Comparison of ENCODE assay signal across 28 cellular contexts in the genomic region with DNA sequence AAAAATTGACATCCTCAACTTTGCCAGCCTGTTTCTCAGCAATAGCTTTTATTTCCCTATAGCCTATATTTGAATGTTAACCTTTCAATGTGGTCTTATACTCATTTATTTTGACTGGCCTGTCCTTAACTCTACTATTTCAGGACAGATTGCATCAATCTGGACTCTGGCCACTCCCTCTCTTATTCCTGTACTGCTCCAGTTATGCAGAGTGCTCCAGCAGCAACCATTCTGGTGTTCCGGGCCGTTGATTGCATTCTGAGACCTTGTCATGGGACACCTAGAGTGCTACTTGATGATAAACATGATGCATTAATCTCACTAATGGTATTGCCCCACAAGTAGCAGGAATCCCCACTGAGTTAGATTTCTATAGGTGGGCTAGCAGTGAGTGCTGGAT.
"Had no signal": no experiment of that assay in that cellular context is flagged by ENCODE, and none has a peak within 500 bp of the region (broad histone marks: within the 10 kb centered on the region; RNA-seq: fewer than 3 reads in every experiment).

No MANE protein-coding gene starts in this region.

- ATAC-seq: activated T-cell treated with anti-CD3 and anti-CD28 coated beads, Interleukin-2, amount 50 U/mL, for 72 hours; effector memory CD8-positive, alpha-beta T cell; foreskin keratinocyte; WTC11 had no signal

- H3K4me1 Mint-ChIP-seq: activated CD4-positive, alpha-beta memory T cell treated with anti-CD3 and anti-CD28 coated beads, Interleukin-2, amount 10 ng/mL, durations not matched to agents 7 days and 5 days; activated CD4-positive, alpha-beta T cell treated with anti-CD3 and anti-CD28 coated beads, Interleukin-2, amount 10 ng/mL, durations not matched to agents 7 days and 5 days had no signal

- H3K9me3 ChIP-seq: esophagus muscularis mucosa, gastrocnemius medialis, heart left ventricle had no signal

- H3K36me3 ChIP-seq: brain microvascular endothelial cell, esophagus muscularis mucosa, gastrocnemius medialis, heart left ventricle had no signal

- H3K36me3 Mint-ChIP-seq: activated naive CD8-positive, alpha-beta T cell; WTC11 had no signal

- H3K9me3 Mint-ChIP-seq: activated CD4-positive, alpha-beta memory T cell treated with anti-CD3 and anti-CD28 coated beads, Interleukin-2, amount 10 ng/mL, durations not matched to agents 7 days and 5 days; activated CD4-positive, alpha-beta T cell treated with anti-CD3 and anti-CD28 coated beads, Interleukin-2, amount 10 ng/mL, durations not matched to agents 7 days and 5 days; activated T-cell treated with anti-CD3 and anti-CD28 coated beads, Interleukin-2, amount 50 U/mL, for 24 hours; activated T-cell treated with anti-CD3 and anti-CD28 coated beads, Interleukin-2, amount 50 U/mL, for 72 hours; WTC11 had no signal

- H3K4me1 ChIP-seq: foreskin keratinocyte had no signal

- H3K27me3 Mint-ChIP-seq: activated CD4-positive, alpha-beta memory T cell treated with anti-CD3 and anti-CD28 coated beads, Interleukin-2, amount 10 ng/mL, durations not matched to agents 7 days and 5 days; activated CD4-positive, alpha-beta T cell treated with anti-CD3 and anti-CD28 coated beads, Interleukin-2, amount 10 ng/mL, durations not matched to agents 7 days and 5 days; activated naive CD8-positive, alpha-beta T cell; activated T-cell treated with anti-CD3 and anti-CD28 coated beads, Interleukin-2, amount 50 U/mL, for 24 hours; effector memory CD8-positive, alpha-beta T cell had no signal

- H3K27ac Mint-ChIP-seq: activated CD4-positive, alpha-beta memory T cell treated with anti-CD3 and anti-CD28 coated beads, Interleukin-2, amount 10 ng/mL, durations not matched to agents 7 days and 5 days; activated CD4-positive, alpha-beta T cell treated with anti-CD3 and anti-CD28 coated beads, Interleukin-2, amount 10 ng/mL, durations not matched to agents 7 days and 5 days; activated naive CD8-positive, alpha-beta T cell; activated T-cell treated with anti-CD3 and anti-CD28 coated beads, Interleukin-2, amount 50 U/mL, for 24 hours; activated T-cell treated with anti-CD3 and anti-CD28 coated beads, Interleukin-2, amount 50 U/mL, for 72 hours; effector memory CD8-positive, alpha-beta T cell; WTC11 had no signal

- DNase-seq: activated CD4-positive, alpha-beta memory T cell treated with anti-CD3 and anti-CD28 coated beads, Interleukin-2, amount 10 ng/mL, durations not matched to agents 7 days and 5 days; activated CD4-positive, alpha-beta T cell treated with anti-CD3 and anti-CD28 coated beads for 1 hour; activated CD4-positive, alpha-beta T cell treated with anti-CD3 and anti-CD28 coated beads for 4 hours; activated CD4-positive, alpha-beta T cell treated with anti-CD3 and anti-CD28 coated beads, Interleukin-2, amount 10 ng/mL, durations not matched to agents 7 days and 5 days; activated CD4-positive, alpha-beta T cell treated with anti-CD3 and anti-CD28 coated beads, Interleukin-2, amount 50 U/mL, for 4 hours; activated CD8-positive, alpha-beta memory T cell treated with anti-CD3 and anti-CD28 coated beads, Interleukin-2, amount 50 U/mL, for 48 hours; activated gamma-delta T cell; activated naive CD4-positive, alpha-beta T cell; activated naive CD4-positive, alpha-beta T cell treated with anti-CD3 and anti-CD28 coated beads, Interleukin-2, amount 50 U/mL, for 16 hours; activated T-cell treated with anti-CD3 and anti-CD28 coated beads for 4 hours; activated T-cell treated with anti-CD3 and anti-CD28 coated beads, Interleukin-2, amount 50 U/mL, for 24 hours; activated T-cell treated with anti-CD3 and anti-CD28 coated beads, Interleukin-2, amount 50 U/mL, for 72 hours; amniotic stem cell; brain microvascular endothelial cell; cortex of kidney; dermis blood vessel endothelial cell; effector CD4-positive, alpha-beta T cell; effector memory CD8-positive, alpha-beta T cell; erythroblast; foreskin keratinocyte; gastrocnemius medialis; glutamatergic neuron; heart left ventricle; T-helper 2 cell had no signal

- H3K4me3 ChIP-seq: esophagus muscularis mucosa, gastrocnemius medialis, heart left ventricle had no signal

- H3K27ac ChIP-seq: brain microvascular endothelial cell, esophagus muscularis mucosa, foreskin keratinocyte, gastrocnemius medialis, heart left ventricle, VCaP had no signal

- H3K4me3 Mint-ChIP-seq: activated CD4-positive, alpha-beta memory T cell treated with anti-CD3 and anti-CD28 coated beads, Interleukin-2, amount 10 ng/mL, durations not matched to agents 7 days and 5 days; activated CD4-positive, alpha-beta T cell treated with anti-CD3 and anti-CD28 coated beads, Interleukin-2, amount 10 ng/mL, durations not matched to agents 7 days and 5 days; activated naive CD8-positive, alpha-beta T cell; activated T-cell treated with anti-CD3 and anti-CD28 coated beads, Interleukin-2, amount 50 U/mL, for 24 hours; activated T-cell treated with anti-CD3 and anti-CD28 coated beads, Interleukin-2, amount 50 U/mL, for 72 hours; effector memory CD8-positive, alpha-beta T cell; WTC11 had no signal

- H3K27me3 ChIP-seq: brain microvascular endothelial cell, esophagus muscularis mucosa, foreskin keratinocyte, gastrocnemius medialis, heart left ventricle had no signal
